16 cellular contexts compared by ENCODE assay signal in the genomic region with DNA sequence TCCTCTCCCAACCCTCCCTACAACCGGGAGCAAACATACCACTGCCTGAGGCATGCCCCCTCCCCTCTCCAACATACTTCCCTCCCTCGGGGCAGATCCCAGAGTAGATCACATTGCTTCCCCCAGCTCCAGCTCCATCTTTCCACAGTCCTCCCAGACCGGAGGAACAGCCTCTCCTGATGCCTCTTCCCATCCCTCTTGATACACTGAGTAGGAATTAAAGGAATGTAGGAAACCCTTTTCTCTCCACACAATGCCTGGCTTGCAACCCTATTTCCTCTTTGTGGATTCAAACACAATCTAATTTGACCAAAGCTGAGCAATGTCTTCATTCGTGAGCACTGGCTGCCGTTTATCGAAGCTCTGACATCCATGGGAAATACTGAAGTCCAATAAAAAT.
DNase-seq lines count a peak whose midpoint lies in the region; ATAC-seq, FAIRE-seq and TF ChIP-seq lines count a peak whose summit lies in the region.
"Had no signal": no experiment of that assay in that cellular context is flagged by ENCODE, and none has a peak within 500 bp of the region (broad histone marks: within the 10 kb centered on the region; RNA-seq: fewer than 3 reads in every experiment).

No MANE protein-coding gene starts in this region.

- dilution Hi-C loops in IMR-90 (cut with HindIII; ENCODE audit: low sequenced_read_pairs, unreplicated experiment): no loop called here

- peak overlapping the region; percentile 40 for H3K18ac ChIP-seq in IMR-90 (ENCODE audit: low read depth, low read length)
- no peak overlapping the region for H3K18ac ChIP-seq in mesenchymal stem cell (ENCODE audit: low read depth in 1 of 2, low read length in 2 of 2)

- peak overlapping the region; percentile 10; the same call in 1 of the 2 replicates for H4K5ac ChIP-seq in IMR-90 (ENCODE audit: low read depth, low read length)

- no peak for FAIRE-seq in A549 (lab: Jason Lieb, UNC)
- FAIRE-seq: GM18507, GM19239 had no signal

- H2BK120ac ChIP-seq in IMR-90 (ENCODE audit: low read depth, low read length): peak overlapping the region; percentile 77; the same call in 1 of the 2 replicates
- no peak overlapping the region for H2BK120ac ChIP-seq in mesenchymal stem cell (ENCODE audit: low read depth, low read length)

- DNase-seq in A549 (ENCODE audit: low read depth in 1 of 2, low spot score in 1 of 2): no peak
- DNase-seq in IMR-90: peak; percentile 68
- no peak for DNase-seq in coronary artery (ENCODE audit: low spot score)
- DNase-seq in mesenchymal stem cell: peak; percentile 22
- no peak for DNase-seq in SK-N-DZ (ENCODE audit: low spot score)
- no peak for DNase-seq in stomach
- DNase-seq in NCI-H774 (lab: John Stamatoyannopoulos, UW): no peak
- DNase-seq: activated naive CD4-positive, alpha-beta T cell treated with anti-CD3 and anti-CD28 coated beads for 36 hours; heart right ventricle; left lung; PC-9; psoas muscle; stimulated activated CD4-positive, alpha-beta T cell treated with anti-CD3 and anti-CD28 coated beads, Interleukin-1b, Interleukin-23, amount 100 ng/mL, for 48 hours had no signal

- H2AK5ac ChIP-seq in IMR-90 (ENCODE audit: low read depth, low read length) (peak overlapping the region; percentile 7; the same call in 1 of the 2 replicates), mesenchymal stem cell (ENCODE audit: low read length, severe bottlenecking) (no peak overlapping the region)

- TF ChIP-seq RAD21 in A549 (conservative IDR thresholded peaks at IDR 0.05 in 1 of 2, IDR thresholded peaks at IDR 0.05 in 1 of 2): no peak
- no peak for TF ChIP-seq RAD21 in IMR-90 (IDR thresholded peaks at IDR 0.05; ENCODE audit: low read length)

- no peaks in the 10 kb centered on the region for H4K20me1 ChIP-seq in IMR-90 (ENCODE audit: insufficient read depth, low read length)

- no peaks in the 10 kb centered on the region for H3K36me3 ChIP-seq in IMR-90 (ENCODE audit: control insufficient read depth, insufficient read depth, low read length)
- no peaks in the 10 kb centered on the region for H3K36me3 ChIP-seq in mesenchymal stem cell (ENCODE audit: control insufficient read depth in 1 of 2, insufficient read depth in 2 of 2, low read depth in 1 of 2, low read length in 2 of 2)
- H3K36me3 ChIP-seq in stomach: no peaks in the 10 kb centered on the region
- H3K36me3 ChIP-seq: heart right ventricle, left lung had no signal

- peak overlapping the region; percentile 76 for H2BK20ac ChIP-seq in IMR-90 (ENCODE audit: low read depth, low read length)

- CTCF ChIA-PET in A549 (lab: Yijun Ruan, JAX): interaction anchor here (1.3 kb wide), 2 partner anchors 17 to 27 kb away, joined by 3 to 4 read pairs; no protein-coding TSS in a partner anchor
- CTCF ChIA-PET in IMR-90 (lab: Yijun Ruan, JAX): no interaction called here

- H3K4me1 ChIP-seq in A549: peaks cover 86% of the 10 kb centered on the region
- H3K4me1 ChIP-seq in IMR-90 (ENCODE audit: control insufficient read depth, insufficient read depth, low read length): peaks cover 27% of the 10 kb centered on the region
- peaks cover 52% of the 10 kb centered on the region for H3K4me1 ChIP-seq in mesenchymal stem cell (ENCODE audit: control insufficient read depth, insufficient read depth, low read depth, low read length)
- peaks cover 5 to 38% (median 25%) of the 10 kb centered on the region in 4 donors for H3K4me1 ChIP-seq in stomach

- ATAC-seq in A549 (no peak), IMR-90 (ENCODE audit: low read depth) (peak; percentile 19; the same call in 1 of the 2 replicates)
- ATAC-seq in activated CD4-positive, CD25-positive, alpha-beta regulatory T cell treated with anti-CD3 and anti-CD28 coated beads, Interleukin-2, amount 50 U/mL, for 24 hours: no peak
- ATAC-seq: left lung, psoas muscle had no signal

- peaks cover 17% of the 10 kb centered on the region for H3K9me1 ChIP-seq in IMR-90 (ENCODE audit: insufficient read depth, low read length)

- H3K14ac ChIP-seq in IMR-90 (replicated peaks; ENCODE audit: low read depth, low read length) (0 out of 2 replicates have a peak overlapping the region, but pooled peaks have one; percentile 39), mesenchymal stem cell (ENCODE audit: low read length in 2 of 2) (no peak overlapping the region)

- H2BK12ac ChIP-seq in mesenchymal stem cell (ENCODE audit: low read length in 2 of 2): no peak overlapping the region

- TF ChIP-seq POLR2A in A549 (IDR thresholded peaks at IDR 0.05; ENCODE audit: low read length) (no peak), IMR-90 (IDR thresholded peaks at IDR 0.05; ENCODE audit: low read depth, low read length) (no peak), stomach (IDR thresholded peaks at IDR 0.05) (no peak)

- POLR2A ChIA-PET in A549 (lab: Yijun Ruan, JAX): no interaction called here
- POLR2A ChIA-PET in IMR-90 (lab: Charles Lee; ENCODE audit: unreplicated experiment): no interaction called here

- H3K4me3 ChIP-seq in A549 (no peak overlapping the region), IMR-90 (ENCODE audit: insufficient read depth, low read depth, low read length) (no peak overlapping the region), coronary artery (no peak overlapping the region), mesenchymal stem cell (ENCODE audit: insufficient read depth in 1 of 2, low read depth in 1 of 2, low read length in 2 of 2) (no peak overlapping the region), stomach (no peak overlapping the region)
- H3K4me3 ChIP-seq: heart right ventricle, left lung, PC-9, psoas muscle had no signal

- H3K27ac ChIP-seq in A549 (peak overlapping the region; percentile 99), IMR-90 (ENCODE audit: insufficient read depth, low read length) (peak overlapping the region; percentile 8; the same call in 1 of the 2 replicates), coronary artery (peak overlapping the region; percentile 87 to 89), mesenchymal stem cell (ENCODE audit: low read length, poor library complexity, severe bottlenecking) (peak overlapping the region; percentile 99), stomach (peak overlapping the region in 1 of 5 donors; percentile 78)
- H3K27ac ChIP-seq: left lung, PC-9, psoas muscle had no signal

- no peak overlapping the region for H3K56ac ChIP-seq in IMR-90 (ENCODE audit: extremely low read depth, insufficient read depth, low read length)

- no peak overlapping the region for H2AK9ac ChIP-seq in IMR-90 (replicated peaks; ENCODE audit: low read depth, low read length, poor library complexity)

- in situ Hi-C loops in IMR-90 (cut with MboI; ENCODE audit: low sequenced_read_pairs): no loop called here

- H3K4me2 ChIP-seq in A549 (no peak overlapping the region), IMR-90 (ENCODE audit: low read depth, low read length) (no peak overlapping the region), mesenchymal stem cell (ENCODE audit: low read length, poor library complexity, severe bottlenecking) (no peak overlapping the region)
- H3K4me2 ChIP-seq: PC-9 had no signal

- H3K4ac ChIP-seq in IMR-90 (ENCODE audit: low read depth, low read length) (peak overlapping the region; percentile 90), mesenchymal stem cell (ENCODE audit: low read depth in 1 of 2, low read length in 2 of 2) (no peak overlapping the region)

- 68% methylated on average over 6 of the region's 6 CpGs for WGBS in A549 (ENCODE audit: missing lambda C conversion rate)
- WGBS in IMR-90 (ENCODE audit: extremely low coverage in 2 of 2, insufficient read length in 1 of 2), 2 experiments: 40% methylated on average over 4 of the region's 6 CpGs; no CpG with 5 or more reads in 1 of the 2 experiments
- 46% methylated on average over 6 of the region's 6 CpGs for WGBS in mesenchymal stem cell
- 31 to 74% (median 73%) methylated on average over 5 to 6 of the region's 6 CpGs for whole genome bisulfite sequencing in stomach, 5 donors

- H3K9ac ChIP-seq in IMR-90 (ENCODE audit: low read depth, low read length): no peak overlapping the region
- no peak overlapping the region for H3K9ac ChIP-seq in mesenchymal stem cell (ENCODE audit: low read length)

- H3K79me1 ChIP-seq in IMR-90 (ENCODE audit: low read depth in 1 of 2, low read length in 2 of 2): no peaks in the 10 kb centered on the region
- H3K79me1 ChIP-seq in mesenchymal stem cell (replicated peaks; ENCODE audit: low read length, poor library complexity, severe bottlenecking): no peaks in the 10 kb centered on the region

- TF ChIP-seq CTCF in A549 (IDR thresholded peaks at IDR 0.05) (no peak), IMR-90 (conservative IDR thresholded peaks at IDR 0.05; ENCODE audit: low read depth, low read length) (no peak), coronary artery (IDR thresholded peaks at IDR 0.05) (no peak), stomach (IDR thresholded peaks at IDR 0.05) (no peak)

- H3K27me3 ChIP-seq in IMR-90 (ENCODE audit: control insufficient read depth, insufficient read depth, low read length): no peaks in the 10 kb centered on the region
- peaks cover 0 to 16% of the 10 kb centered on the region in 2 experiments for H3K27me3 ChIP-seq in mesenchymal stem cell (ENCODE audit: control insufficient read depth in 1 of 2, insufficient read depth in 1 of 2, low read length in 2 of 2)
- H3K27me3 ChIP-seq in stomach: no peaks in the 10 kb centered on the region
- H3K27me3 ChIP-seq: heart right ventricle, left lung had no signal

- intact Hi-C loops in IMR-90 (cut with micrococcal nuclease): no loop called here
- intact Hi-C loops in stomach (cut with DNase I; ENCODE audit: low total_unique reads): loop anchor here (10.0 kb wide), 1 partner anchor 57 kb away; no protein-coding TSS in a partner anchor

- BruUV-seq in IMR-90 (replicated peaks; lab: Mats Ljungman, UMichigan): no TSS peak

- H2BK5ac ChIP-seq in IMR-90 (ENCODE audit: low read depth, low read length, poor library complexity, severe bottlenecking) (peak overlapping the region; percentile 43), mesenchymal stem cell (ENCODE audit: low read depth, low read length, poor library complexity, severe bottlenecking) (no peak overlapping the region)

- H2BK15ac ChIP-seq in IMR-90 (ENCODE audit: low read depth, low read length): peak overlapping the region; percentile 6; the same call in 2 of the 3 replicates
- H2BK15ac ChIP-seq in mesenchymal stem cell (ENCODE audit: low read depth, poor library complexity, severe bottlenecking): no peak overlapping the region

- H2AFZ ChIP-seq in IMR-90 (replicated peaks; ENCODE audit: low read length, poor library complexity) (peak overlapping the region; percentile 69), mesenchymal stem cell (ENCODE audit: low read depth, low read length) (no peak overlapping the region)
- H2AFZ ChIP-seq: PC-9 had no signal

- H4K91ac ChIP-seq in IMR-90 (ENCODE audit: insufficient read depth, low read depth, low read length): peak overlapping the region; percentile 58
- H4K91ac ChIP-seq in mesenchymal stem cell (ENCODE audit: low read length): peak overlapping the region; percentile 61

- H3K9me3 ChIP-seq in A549: no peaks in the 10 kb centered on the region
- no peaks in the 10 kb centered on the region for H3K9me3 ChIP-seq in IMR-90 (ENCODE audit: control insufficient read depth, insufficient read depth, low read length)
- H3K9me3 ChIP-seq in mesenchymal stem cell (ENCODE audit: control insufficient read depth, low read length): no peaks in the 10 kb centered on the region
- H3K9me3 ChIP-seq in stomach: no peaks in the 10 kb centered on the region
- H3K9me3 ChIP-seq: heart right ventricle, left lung, psoas muscle had no signal

- no peak overlapping the region for H3K23ac ChIP-seq in IMR-90 (ENCODE audit: low read depth, low read length)
- H3K23ac ChIP-seq in mesenchymal stem cell (ENCODE audit: low read length in 2 of 2): no peak overlapping the region

- TF ChIP-seq EP300 in A549 (IDR thresholded peaks at IDR 0.05): no peak
- TF ChIP-seq EP300 in stomach (IDR thresholded peaks at IDR 0.05): no peak

- H4K8ac ChIP-seq in IMR-90 (ENCODE audit: low read depth in 2 of 2, low read length in 2 of 2): peak overlapping the region; percentile 55 to 73; a peak in 2 of 4 replicates
- H4K8ac ChIP-seq in mesenchymal stem cell (ENCODE audit: low read length): no peak overlapping the region

Comparison
In these comparisons a context has a peak if more than half of its experiments do, and no peak if none do; other contexts are left out.
1. DNase-seq: peak in IMR-90 (single experiment) and mesenchymal stem cell (single experiment); none in A549 (0 of 2), coronary artery (single experiment), SK-N-DZ (single experiment), stomach (single experiment) and NCI-H774 (single experiment).